In genomic region chr17:28898261-28898955, GRCh38 we compare ENCODE assay signal across 9 cellular contexts. TPM values are rescaled to one million over a fixed set of nuclear protein-coding genes. Genes with fewer than 3 reads are reported as not detected.
A peak's percentile ranks its signal among the peaks of the same experiment; 100 is the strongest.
DNase-seq lines count a peak whose midpoint lies in the region; ATAC-seq and TF ChIP-seq lines count a peak whose summit lies in the region.
"Had no signal": no experiment of that assay in that cellular context is flagged by ENCODE, and none has a peak within 500 bp of the region (broad histone marks: within the 10 kb centered on the region; RNA-seq: fewer than 3 reads in every experiment).

No MANE protein-coding gene starts in this region.

- CTCF ChIA-PET in AG04450 (lab: Charles Lee) = interaction anchor here (1.5 to 5.4 kb wide), 2 partner anchors 20 to 135 kb away, joined by 4 to 46 read pairs; no protein-coding TSS in a partner anchor

- no peaks in the 10 kb centered on the region for H3K9me3 Mint-ChIP-seq in chondrocyte (ENCODE audit: low read depth)
- H3K9me3 Mint-ChIP-seq in natural killer cell treated with Interleukin-12 subunit alpha and Interleukin-12 subunit beta and Interleukin-15 and Interleukin-18, amount 100 ng/mL, for 72 hours = no peaks in the 10 kb centered on the region

- no peak overlapping the region for H2AFZ ChIP-seq in Karpas-422 (ENCODE audit: low read length)

- POLR2A ChIA-PET in AG04450 (lab: Yijun Ruan, JAX) = interaction anchor here (0.6 to 1.8 kb wide), 4 partner anchors 46 to 179 kb away, joined by 3 to 9 read pairs (median 4); partner anchors contain the start of genes RPL23A and TLCD1

- peak overlapping the region; percentile 90 for H3K9ac ChIP-seq in Karpas-422 (ENCODE audit: low read length)

- peak overlapping the region; percentile 83; the same call in 1 of the 2 replicates for H3K4me3 ChIP-seq in AG04450 (ENCODE audit: low read depth, low read length)
- peak overlapping the region; percentile 80 for H3K4me3 ChIP-seq in Karpas-422 (ENCODE audit: low read length)

- no peaks in the 10 kb centered on the region for H3K27me3 ChIP-seq in AG04450 (ENCODE audit: control insufficient read depth, insufficient read depth, low read length)
- H3K27me3 ChIP-seq in Karpas-422 (ENCODE audit: low read length) = no peaks in the 10 kb centered on the region

- H3K79me2 ChIP-seq in Karpas-422 (ENCODE audit: low read length) = peaks cover 52% of the 10 kb centered on the region

- peaks cover 39% of the 10 kb centered on the region for H3K4me1 Mint-ChIP-seq in chondrocyte (ENCODE audit: low read depth)
- peaks cover 47 to 53% of the 10 kb centered on the region in 2 donors for H3K4me1 Mint-ChIP-seq in natural killer cell treated with Interleukin-12 subunit alpha and Interleukin-12 subunit beta and Interleukin-15 and Interleukin-18, amount 100 ng/mL, for 72 hours (ENCODE audit: low read depth in 2 of 2)

- peaks cover 62% of the 10 kb centered on the region for H3K4me1 ChIP-seq in Karpas-422 (ENCODE audit: low read length)

- H3K27ac Mint-ChIP-seq in chondrocyte (ENCODE audit: unreplicated experiment) = no peak overlapping the region
- peak overlapping the region; percentile 93 to 97 for H3K27ac Mint-ChIP-seq in natural killer cell treated with Interleukin-12 subunit alpha and Interleukin-12 subunit beta and Interleukin-15 and Interleukin-18, amount 100 ng/mL, for 72 hours

- no peak for ATAC-seq in natural killer cell treated with Interleukin-12 subunit alpha and Interleukin-12 subunit beta and Interleukin-15 and Interleukin-18, amount 100 ng/mL, for 72 hours
- no peak for ATAC-seq in GM21737 (IDR thresholded peaks at IDR 0.05; ENCODE audit: unreplicated experiment)

- peaks cover 8% of the 10 kb centered on the region; the same call in 1 of the 2 replicates for H3K36me3 ChIP-seq in Karpas-422 (ENCODE audit: insufficient read depth, low read length)

- in situ Hi-C loops in GM13976 (cut with MboI; ENCODE audit: low sequenced_read_pairs, unreplicated experiment) = no loop called here

- H3K9me2 ChIP-seq in Karpas-422 (replicated peaks; ENCODE audit: insufficient read depth, low read length) = no peaks in the 10 kb centered on the region

- H3K27me3 Mint-ChIP-seq in chondrocyte (ENCODE audit: low read depth) = no peaks in the 10 kb centered on the region
- H3K27me3 Mint-ChIP-seq in natural killer cell treated with Interleukin-12 subunit alpha and Interleukin-12 subunit beta and Interleukin-15 and Interleukin-18, amount 100 ng/mL, for 72 hours = no peaks in the 10 kb centered on the region

- H3K27ac ChIP-seq in AG04450 (ENCODE audit: low read depth, low read length) (no peak overlapping the region), Karpas-422 (ENCODE audit: low read length) (peak overlapping the region; percentile 76)

- H3K4me3 Mint-ChIP-seq in chondrocyte (ENCODE audit: unreplicated experiment) = peak overlapping the region; percentile 85
- peak overlapping the region; percentile 93 for H3K4me3 Mint-ChIP-seq in natural killer cell treated with Interleukin-12 subunit alpha and Interleukin-12 subunit beta and Interleukin-15 and Interleukin-18, amount 100 ng/mL, for 72 hours

- H4K20me1 ChIP-seq in Karpas-422 (ENCODE audit: insufficient read depth, low read depth, low read length) = no peaks in the 10 kb centered on the region; the same call in 1 of the 2 replicates

- TF ChIP-seq CTCF in AG04450 (IDR thresholded peaks at IDR 0.05; ENCODE audit: low read depth, low read length) (no peak), chondrocyte (IDR thresholded peaks at IDR 0.05) (no peak), GM13976 (IDR thresholded peaks at IDR 0.05; ENCODE audit: borderline replicate concordance, control extremely low read depth, extremely low read depth, insufficient read depth, missing control alignments) (no peak)

- no peak for DNase-seq in AG04450 (ENCODE audit: low read depth, low spot score)
- no peak for DNase-seq in Karpas-422
- no peak for DNase-seq in chondrocyte (ENCODE audit: low spot score)
- peak; percentile 32 for DNase-seq in natural killer cell treated with Interleukin-12 subunit alpha and Interleukin-12 subunit beta and Interleukin-15 and Interleukin-18, amount 100 ng/mL, for 72 hours (ENCODE audit: low spot score)
- no peak for DNase-seq in stimulated activated CD8-positive, alpha-beta memory T cell treated with anti-CD3 and anti-CD28 coated beads, Interleukin-4, amount 100 ng/mL, for 48 hours
- no peak for DNase-seq in globus pallidus (ENCODE audit: low spot score)
- no peak for DNase-seq in GM13976 (ENCODE audit: low spot score)
- DNase-seq: cortex of kidney had no signal

- no peaks in the 10 kb centered on the region for H3K36me3 Mint-ChIP-seq in chondrocyte (ENCODE audit: low read depth)
- no peaks in the 10 kb centered on the region for H3K36me3 Mint-ChIP-seq in natural killer cell treated with Interleukin-12 subunit alpha and Interleukin-12 subunit beta and Interleukin-15 and Interleukin-18, amount 100 ng/mL, for 72 hours

- peak overlapping the region; percentile 76 for H3K4me2 ChIP-seq in Karpas-422 (ENCODE audit: low read depth, low read length, poor library complexity, severe bottlenecking)

- H3K9me3 ChIP-seq in AG04450 (ENCODE audit: control insufficient read depth, insufficient read depth, low read length) = peaks cover 5% of the 10 kb centered on the region; the same call in 1 of the 2 replicates
- no peaks in the 10 kb centered on the region for H3K9me3 ChIP-seq in Karpas-422 (ENCODE audit: low read length)

RNA-seq across cellular contexts. Expression of gene FLOT2, which starts 0.9 kb away (rescaled TPM):
- 80.5 and 83.9 TPM in 2 replicates for polyA plus RNA-seq in AG04450 (2011; rRNA removed)
- polyA minus RNA-seq in AG04450 (2011; rRNA and poly(A)+ RNA removed) = 87.8 and 106 TPM in 2 replicates
- 35.8 and 57.8 TPM in 2 replicates for total RNA-seq in Karpas-422 (2014; rRNA removed; shearing (Covaris generic); ENCODE audit: low replicate concordance)
- total RNA-seq in chondrocyte = 46.6 to 74.1 TPM (median 65.8 TPM) in 3 replicates
- 10 to 100 TPM; 79.3 to 95.8 TPM for total RNA-seq in natural killer cell treated with Interleukin-12 subunit alpha and Interleukin-12 subunit beta and Interleukin-15 and Interleukin-18, amount 100 ng/mL, for 72 hours

RNA-seq across cellular contexts. Expression of gene DHRS13, which starts 4.5 kb away (rescaled TPM):
- 2.9 and 3.1 TPM in 2 replicates for polyA plus RNA-seq in AG04450 (2011; rRNA removed)
- polyA minus RNA-seq in AG04450 (2011; rRNA and poly(A)+ RNA removed) = 1.5 and 2.3 TPM in 2 replicates
- total RNA-seq in Karpas-422 (2014; rRNA removed; shearing (Covaris generic); ENCODE audit: low replicate concordance) = 12.9 and 26.5 TPM in 2 replicates
- 4.4 to 6.0 TPM (median 5.8 TPM) in 3 replicates for total RNA-seq in chondrocyte
- total RNA-seq in natural killer cell treated with Interleukin-12 subunit alpha and Interleukin-12 subunit beta and Interleukin-15 and Interleukin-18, amount 100 ng/mL, for 72 hours = 10 to 100 TPM; 22.5 to 26.1 TPM

RNA-seq across cellular contexts. Expression of gene ERAL1, which starts 43.6 kb away (rescaled TPM):
- 45.7 and 54.4 TPM in 2 replicates for polyA plus RNA-seq in AG04450 (2011; rRNA removed)
- polyA minus RNA-seq in AG04450 (2011; rRNA and poly(A)+ RNA removed) = 46.8 and 56.9 TPM in 2 replicates
- total RNA-seq in Karpas-422 (2014; rRNA removed; shearing (Covaris generic); ENCODE audit: low replicate concordance) = 19.5 and 46.2 TPM in 2 replicates
- total RNA-seq in chondrocyte = 31.2 to 40.5 TPM (median 31.8 TPM) in 3 replicates
- 100 to 1,000 TPM in 1 of 2 donors, 10 to 100 TPM in 1; 55.9 to 105 TPM for total RNA-seq in natural killer cell treated with Interleukin-12 subunit alpha and Interleukin-12 subunit beta and Interleukin-15 and Interleukin-18, amount 100 ng/mL, for 72 hours

RNA-seq across cellular contexts. Expression of gene PHF12, which starts 52.9 kb away (rescaled TPM):
- 13.6 and 17.8 TPM in 2 replicates for polyA plus RNA-seq in AG04450 (2011; rRNA removed)
- polyA minus RNA-seq in AG04450 (2011; rRNA and poly(A)+ RNA removed) = 38.7 and 50.1 TPM in 2 replicates
- 38.3 and 44.6 TPM in 2 replicates for total RNA-seq in Karpas-422 (2014; rRNA removed; shearing (Covaris generic); ENCODE audit: low replicate concordance)
- total RNA-seq in chondrocyte = 30.2 to 49.2 TPM (median 33.6 TPM) in 3 replicates
- total RNA-seq in natural killer cell treated with Interleukin-12 subunit alpha and Interleukin-12 subunit beta and Interleukin-15 and Interleukin-18, amount 100 ng/mL, for 72 hours = 10 to 100 TPM; 68.0 to 72.2 TPM

RNA-seq across cellular contexts. Expression of gene FAM222B, which starts 55.8 kb away (rescaled TPM):
- polyA plus RNA-seq in AG04450 (2011; rRNA removed) = 8.3 and 11.0 TPM in 2 replicates
- polyA minus RNA-seq in AG04450 (2011; rRNA and poly(A)+ RNA removed) = 13.2 and 14.4 TPM in 2 replicates
- 8.0 and 9.6 TPM in 2 replicates for total RNA-seq in Karpas-422 (2014; rRNA removed; shearing (Covaris generic); ENCODE audit: low replicate concordance)
- total RNA-seq in chondrocyte = 18.5 to 22.7 TPM (median 21.0 TPM) in 3 replicates
- total RNA-seq in natural killer cell treated with Interleukin-12 subunit alpha and Interleukin-12 subunit beta and Interleukin-15 and Interleukin-18, amount 100 ng/mL, for 72 hours = 10 to 100 TPM; 21.7 to 23.5 TPM
